Comparison of ENCODE assay signal across 8 cellular contexts in the genomic region with DNA sequence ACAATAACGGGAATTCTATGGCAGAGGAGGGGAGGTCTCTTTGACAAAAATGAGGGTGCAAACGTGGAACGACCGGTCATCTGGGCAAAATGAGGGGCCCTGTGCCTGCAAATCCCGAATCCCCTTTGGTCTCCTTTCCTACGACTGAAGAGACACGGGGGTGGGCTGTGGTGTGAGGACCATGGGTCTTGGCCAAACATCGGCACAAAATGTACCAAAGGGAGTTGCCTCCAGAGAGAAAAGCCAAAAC. TPM values are rescaled to one million over a fixed set of nuclear protein-coding genes. Genes with fewer than 3 reads are reported as not detected.
DNase-seq lines count a peak whose midpoint lies in the region; ATAC-seq, FAIRE-seq and TF ChIP-seq lines count a peak whose summit lies in the region.

No MANE protein-coding gene starts in this region.

- H3K79me2 ChIP-seq in SU-DHL-6 (ENCODE audit: insufficient read depth, low read length) = peaks cover 21% of the 10 kb centered on the region; the same call in 1 of the 2 replicates

- H3K4me1 ChIP-seq in sigmoid colon = peaks cover 0 to 70% (median 62%) of the 10 kb centered on the region in 4 donors

- no peak for TF ChIP-seq EP300 in sigmoid colon (IDR thresholded peaks at IDR 0.05)

- H3F3A ChIP-seq in SU-DHL-6 (ENCODE audit: insufficient read depth) = peaks cover 14% of the 10 kb centered on the region; the same call in 1 of the 2 replicates

- H3K27me3 ChIP-seq in SU-DHL-6 (ENCODE audit: low read length) (no peaks in the 10 kb centered on the region), sigmoid colon (no peaks in the 10 kb centered on the region)

- H3K4me3 ChIP-seq in SU-DHL-6 (ENCODE audit: insufficient read depth, low read length, poor library complexity, severe bottlenecking) (peak overlapping the region; percentile 57), fibroblast of villous mesenchyme (ENCODE audit: low read depth, low read length) (peak overlapping the region; percentile 75), sigmoid colon (peak overlapping the region; percentile 54 to 90 (median 68))

- H4K20me1 ChIP-seq in SU-DHL-6 (ENCODE audit: low read depth, low read length) = no peaks in the 10 kb centered on the region

- FAIRE-seq in H54 (lab: Jason Lieb, UNC) = no peak

- TF ChIP-seq CTCF in SU-DHL-6 (IDR thresholded peaks at IDR 0.05; ENCODE audit: insufficient read depth, low read length, poor library complexity, severe bottlenecking) = no peak
- TF ChIP-seq CTCF in fibroblast of villous mesenchyme (IDR thresholded peaks at IDR 0.05; ENCODE audit: insufficient read depth, low read depth, low read length) = no peak
- TF ChIP-seq CTCF in sigmoid colon (IDR thresholded peaks at IDR 0.05) = no peak

- 0% methylated on average over 8 of the region's 8 CpGs for WGBS in sigmoid colon, 2 donors

- H2AFZ ChIP-seq in SU-DHL-6 (ENCODE audit: low read depth, low read length, severe bottlenecking) = peak overlapping the region; percentile 68

- ATAC-seq in HG03139 (IDR thresholded peaks at IDR 0.05; ENCODE audit: unreplicated experiment) = no peak

- H3K4me2 ChIP-seq in SU-DHL-6 (ENCODE audit: low read depth, low read length, poor library complexity, severe bottlenecking) = peak overlapping the region; percentile 72

- DNase-seq in NCI-H446 treated with DMSO at 0.1 percent for 48 hours (lab: John Stamatoyannopoulos, UW) (peak; percentile 43), NCI-H446 (lab: John Stamatoyannopoulos, UW) (no peak), fibroblast of villous mesenchyme (ENCODE audit: low read depth) (no peak), sigmoid colon (no peak), GM19240 (ENCODE audit: insufficient read length, low spot score) (no peak), H54 (ENCODE audit: insufficient read length, low spot score) (no peak)

- no peaks in the 10 kb centered on the region for H3K9me3 ChIP-seq in SU-DHL-6 (ENCODE audit: insufficient read depth, low read length)
- H3K9me3 ChIP-seq in sigmoid colon = no peaks in the 10 kb centered on the region

- peak overlapping the region; percentile 10; the same call in 1 of the 2 replicates for H3K27ac ChIP-seq in SU-DHL-6 (ENCODE audit: low read depth, low read length)
- peak overlapping the region; percentile 95 to 99 (median 98) for H3K27ac ChIP-seq in sigmoid colon

- H3K9ac ChIP-seq in SU-DHL-6 (ENCODE audit: low read length) = peak overlapping the region; percentile 69

- H3K9me2 ChIP-seq in SU-DHL-6 (replicated peaks; ENCODE audit: insufficient read depth, low read length) = no peaks in the 10 kb centered on the region

- TF ChIP-seq POLR2A in sigmoid colon (IDR thresholded peaks at IDR 0.05) = no peak
- TF ChIP-seq POLR2A in H54 (IDR thresholded peaks at IDR 0.05; ENCODE audit: low read depth, low read length) = no peak

- intact Hi-C loops in sigmoid colon (cut with DNase I) = loop anchor here (1.0 to 2.0 kb wide), 2 partner anchors 100 to 153 kb away; no protein-coding TSS in a partner anchor

- H3K36me3 ChIP-seq in SU-DHL-6 (ENCODE audit: low read length) (no peaks in the 10 kb centered on the region), sigmoid colon (no peaks in the 10 kb centered on the region)

RNA-seq across cellular contexts. Expression of a gene that starts 0.5 kb away (rescaled TPM):
- total RNA-seq in fibroblast of villous mesenchyme = 25.8 and 51.8 TPM in 2 replicates
- 10 to 100 TPM; 53.6 to 75.3 (median 67.2) TPM for total RNA-seq in sigmoid colon
- 10 to 100 TPM in 2 of 3 donors, 1 to 10 TPM in 1; 5.8 to 12.0 (median 10.1) TPM for polyA plus RNA-seq in sigmoid colon
